8 cellular contexts compared by ENCODE assay signal in the genomic region with DNA sequence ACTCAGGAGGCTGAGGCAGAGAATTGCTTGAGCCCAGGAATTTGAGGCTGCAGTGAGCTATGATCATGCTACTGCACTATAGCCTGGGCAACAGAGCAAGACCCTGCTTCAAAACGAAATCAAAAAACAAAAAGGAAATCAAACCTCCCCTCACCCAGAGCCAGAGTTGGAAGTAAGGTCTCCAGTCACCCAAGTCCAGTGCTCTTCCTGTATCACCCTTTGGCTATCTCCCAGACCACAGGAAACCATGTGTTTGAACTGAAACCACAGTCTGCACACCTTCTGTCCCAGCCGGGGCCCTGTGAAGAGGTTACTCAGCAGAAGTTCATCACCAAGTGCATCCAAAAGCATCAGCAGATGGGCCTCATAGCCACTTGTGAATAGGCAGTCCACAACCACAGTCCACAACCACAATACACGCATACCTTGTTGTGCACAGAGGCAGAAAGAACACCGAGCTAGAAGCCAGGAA. TPM values are rescaled to one million over a fixed set of nuclear protein-coding genes. Genes with fewer than 3 reads are reported as not detected.
DNase-seq lines count a peak whose midpoint lies in the region; ATAC-seq, FAIRE-seq and TF ChIP-seq lines count a peak whose summit lies in the region.

No MANE protein-coding gene starts in this region.

- peaks cover 67% of the 10 kb centered on the region for H3K4me1 Mint-ChIP-seq in activated CD4-positive, alpha-beta T cell treated with anti-CD3 and anti-CD28 coated beads for 36 hours

- H3K27ac Mint-ChIP-seq in activated CD4-positive, alpha-beta T cell treated with anti-CD3 and anti-CD28 coated beads for 36 hours: peak overlapping the region; percentile 92

- H3K4me3 ChIP-seq in RWPE2 (ENCODE audit: severe bottlenecking) (no peak overlapping the region), pancreas (peak overlapping the region in 2 of 4 donors; percentile 6 to 13)

- no peak for FAIRE-seq in pancreas (lab: Jason Lieb, UNC)

- POLR2A ChIA-PET in activated CD4-positive, alpha-beta T cell treated with anti-CD3 and anti-CD28 coated beads for 36 hours (lab: Charles Lee): interaction anchor here (0.7 to 1.9 kb wide), 5 partner anchors 25 to 710 kb away, joined by 3 to 9 read pairs (median 4); no protein-coding TSS in a partner anchor

- no peaks in the 10 kb centered on the region for H3K9me3 Mint-ChIP-seq in activated CD4-positive, alpha-beta T cell treated with anti-CD3 and anti-CD28 coated beads for 36 hours (ENCODE audit: low read depth)

- WGBS in pancreas, 2 donors: 26 to 35% methylated on average over 4 of the region's 4 CpGs

- peak; percentile 80 for DNase-seq in activated CD4-positive, alpha-beta T cell treated with anti-CD3 and anti-CD28 coated beads for 36 hours
- DNase-seq in activated CD4-positive, alpha-beta T cell treated with anti-CD3 and anti-CD28 coated beads, Interleukin-2, amount 50 U/mL, for 4 hours: no peak
- DNase-seq in RWPE2 (ENCODE audit: low spot score) (no peak), pancreas (no peak), anterior cingulate cortex (lab: John Stamatoyannopoulos, UW) (no peak)

- H3K27me3 ChIP-seq in RWPE2 (ENCODE audit: insufficient read depth, poor library complexity, severe bottlenecking) (no peaks in the 10 kb centered on the region), pancreas (no peaks in the 10 kb centered on the region)

- H3K4me3 Mint-ChIP-seq in activated CD4-positive, alpha-beta T cell treated with anti-CD3 and anti-CD28 coated beads for 36 hours: peak overlapping the region; percentile 99

- CTCF ChIA-PET in activated CD4-positive, alpha-beta T cell treated with anti-CD3 and anti-CD28 coated beads for 36 hours (lab: Charles Lee): interaction anchor here (1.0 kb wide), 1 partner anchor 52 kb away, joined by 5 read pairs; no protein-coding TSS in a partner anchor

- H3K4me1 ChIP-seq in RWPE2 (ENCODE audit: insufficient read depth, poor library complexity, severe bottlenecking) (peaks cover 65% of the 10 kb centered on the region), pancreas (peaks cover 33 to 63% (median 49%) of the 10 kb centered on the region in 3 donors)

- H3K36me3 ChIP-seq in RWPE2 (ENCODE audit: low read depth) (peaks cover 89% of the 10 kb centered on the region), pancreas (no peaks in the 10 kb centered on the region)

- ATAC-seq in activated CD4-positive, alpha-beta T cell treated with anti-CD3 and anti-CD28 coated beads for 36 hours: no peak
- ATAC-seq in RWPE2 (ENCODE audit: low read depth) (peak; percentile 1; the same call in 2 of the 3 replicates), pancreas (no peak), HG03097 (IDR thresholded peaks at IDR 0.05; ENCODE audit: low FRiP score, unreplicated experiment) (no peak), HG02981 (IDR thresholded peaks at IDR 0.05; ENCODE audit: unreplicated experiment) (no peak)

- H3K27ac ChIP-seq in RWPE2 (ENCODE audit: poor library complexity, severe bottlenecking) (peak overlapping the region; percentile 96), cingulate gyrus (ENCODE audit: low read depth, low read length) (peak overlapping the region; percentile 47), pancreas (peak overlapping the region in 3 of 4 donors; percentile 22 to 97 (median 55))

- intact Hi-C loops in activated CD4-positive, alpha-beta T cell treated with anti-CD3 and anti-CD28 coated beads for 36 hours (cut with DNase I, micrococcal nuclease): no loop called here
- intact Hi-C loops in pancreas (cut with DNase I): loop anchor here in 2 of 3 donors (10.0 kb wide), 1 partner anchor 48 kb away; no protein-coding TSS in a partner anchor

- TF ChIP-seq CTCF in RWPE2 (IDR thresholded peaks at IDR 0.05; ENCODE audit: poor library complexity, severe bottlenecking) (no peak), pancreas (IDR thresholded peaks at IDR 0.05) (no peak)

- no peaks in the 10 kb centered on the region for H3K27me3 Mint-ChIP-seq in activated CD4-positive, alpha-beta T cell treated with anti-CD3 and anti-CD28 coated beads for 36 hours

- H3K9me3 ChIP-seq in RWPE2 (ENCODE audit: severe bottlenecking) (no peaks in the 10 kb centered on the region), pancreas (no peaks in the 10 kb centered on the region)

- H3K36me3 Mint-ChIP-seq in activated CD4-positive, alpha-beta T cell treated with anti-CD3 and anti-CD28 coated beads for 36 hours (ENCODE audit: low read depth): peaks cover 70% of the 10 kb centered on the region

RNA-seq across cellular contexts. Expression of a gene that starts 4.6 kb away (rescaled TPM):
- total RNA-seq in activated CD4-positive, alpha-beta T cell treated with anti-CD3 and anti-CD28 coated beads for 36 hours: 100 to 1,000 TPM; 720 to 773 TPM
- 100 to 1,000 TPM; 259 to 554 (median 412) TPM for total RNA-seq in pancreas
- polyA plus RNA-seq in pancreas: 100 to 1,000 TPM in 1 of 2 donors, 10 to 100 TPM in 1; 80.9 to 152 TPM

Comparison
In these comparisons a context has a peak if more than half of its experiments do, and no peak if none do; other contexts are left out.
1. intact Hi-C loops: an anchor here in pancreas (10.0 kb wide); none called in activated CD4-positive, alpha-beta T cell treated with anti-CD3 and anti-CD28 coated beads for 36 hours.